Comparison of ENCODE assay signal across 26 cellular contexts in genomic region chr7:44269943-44270493, GRCh38. TPM values are rescaled to one million over a fixed set of nuclear protein-coding genes. Genes with fewer than 3 reads are reported as not detected.
DNase-seq lines count a peak whose midpoint lies in the region; ATAC-seq and TF ChIP-seq lines count a peak whose summit lies in the region.
"Had no signal": no experiment of that assay in that cellular context is flagged by ENCODE, and none has a peak within 500 bp of the region (broad histone marks: within the 10 kb centered on the region; RNA-seq: fewer than 3 reads in every experiment).

No MANE protein-coding gene starts in this region.

- H3K9me3 ChIP-seq in BLaER1 treated with 17β-estradiol and CSF1 and Interleukin-3, amounts not matched to agents 10 nM and 100 nM (replicated peaks in 1 of 11), result no peaks in the 10 kb centered on the region
- H3K9me3 ChIP-seq in heart right ventricle (no peaks in the 10 kb centered on the region), skeletal muscle tissue (ENCODE audit: control insufficient read depth in 3 of 3, low read length in 3 of 3) (no peaks in the 10 kb centered on the region)
- H3K9me3 ChIP-seq: Caco-2, HAP-1, SJSA1 had no signal

- no peaks in the 10 kb centered on the region for H3K27me3 ChIP-seq in BLaER1 treated with 17β-estradiol and CSF1 and Interleukin-3, amounts not matched to agents 10 nM and 100 nM
- H3K27me3 ChIP-seq in heart right ventricle, result no peaks in the 10 kb centered on the region
- H3K27me3 ChIP-seq in skeletal muscle tissue (ENCODE audit: control insufficient read depth in 3 of 3, insufficient read depth in 3 of 3, low read length in 3 of 3), result peaks cover 0 to 3% (median 0%) of the 10 kb centered on the region in 3 donors

- WGBS in heart right ventricle, 2 donors, result 75 to 88% methylated on average over 5 to 7 of the region's 7 CpGs

- TF ChIP-seq CTCF in heart right ventricle (IDR thresholded peaks at IDR 0.05), result no peak

- no peak for DNase-seq in caudate nucleus (lab: John Stamatoyannopoulos, UW)
- DNase-seq in heart right ventricle, result no peak
- no peak for DNase-seq in NCI-H1105 (lab: John Stamatoyannopoulos, UW)
- no peak for DNase-seq in hepatic stellate cell (ENCODE audit: low spot score)
- DNase-seq in islet precursor cell, result no peak
- DNase-seq: AML-193; Caco-2; CD8-positive, alpha-beta T cell; DMS79 treated with DMSO at 0.1 percent for 48 hours; GF-D8; Karpas-422; NCI-H1092; NCI-H146; NCI-H1930; NCI-H2107; NCI-H446; NCI-H524 treated with DMSO at 0.1 percent for 48 hours; NCI-H774 had no signal

- H3K4me3 ChIP-seq in BLaER1 treated with 17β-estradiol and CSF1 and Interleukin-3, amounts not matched to agents 10 nM and 100 nM, result no peak overlapping the region
- H3K4me3 ChIP-seq in heart right ventricle, result no peak overlapping the region
- no peak overlapping the region for H3K4me3 ChIP-seq in skeletal muscle tissue (ENCODE audit: low read length in 3 of 3)
- H3K4me3 ChIP-seq: GM23338, HAP-1, SJSA1 had no signal

- ATAC-seq in heart right ventricle, result peak in 6 of 8 donors; percentile 16 to 48 (median 25)
- ATAC-seq: CD8-positive, alpha-beta T cell; GM23338; HepG2 had no signal

- H3K27ac ChIP-seq in BLaER1 treated with 17β-estradiol and CSF1 and Interleukin-3, amounts not matched to agents 10 nM and 100 nM, result no peak overlapping the region; a peak in 1 of 22 replicates
- H3K27ac ChIP-seq in caudate nucleus (ENCODE audit: low read depth, low read length) (peak overlapping the region; percentile 30), heart right ventricle (peak overlapping the region in 5 of 10 donors; percentile 20 to 39 (median 29)), skeletal muscle tissue (ENCODE audit: low read depth, low read length) (no peak overlapping the region)
- H3K27ac ChIP-seq: C4-2B, SJSA1 had no signal

- peak overlapping the region in 2 of 11 experiments; percentile 24 to 36; a peak in 2 of 22 replicates for H3K9ac ChIP-seq in BLaER1 treated with 17β-estradiol and CSF1 and Interleukin-3, amounts not matched to agents 10 nM and 100 nM
- peak overlapping the region in 2 of 3 donors; percentile 2 to 8 for H3K9ac ChIP-seq in skeletal muscle tissue (ENCODE audit: low read depth in 1 of 3, low read length in 3 of 3)

- H4K20me1 ChIP-seq in BLaER1 treated with 17β-estradiol and CSF1 and Interleukin-3, amounts not matched to agents 10 nM and 100 nM, result peaks cover 0 to 5% (median 0%) of the 10 kb centered on the region in 11 experiments; a peak in 2 of 22 replicates

- peak overlapping the region; percentile 21 to 71 (median 56); a peak in 20 of 22 replicates for H3K4me2 ChIP-seq in BLaER1 treated with 17β-estradiol and CSF1 and Interleukin-3, amounts not matched to agents 10 nM and 100 nM
- H3K4me2 ChIP-seq: GM23338 had no signal

- intact Hi-C loops in heart right ventricle (cut with DNase I), result no loop called here

- no peaks in the 10 kb centered on the region for H3K36me3 ChIP-seq in BLaER1 treated with 17β-estradiol and CSF1 and Interleukin-3, amounts not matched to agents 10 nM and 100 nM
- H3K36me3 ChIP-seq in heart right ventricle (no peaks in the 10 kb centered on the region), skeletal muscle tissue (ENCODE audit: control insufficient read depth in 3 of 3, insufficient read depth in 3 of 3, low read length in 3 of 3) (no peaks in the 10 kb centered on the region)
- H3K36me3 ChIP-seq: HAP-1, SJSA1 had no signal

- H3K4me1 ChIP-seq in BLaER1 treated with 17β-estradiol and CSF1 and Interleukin-3, amounts not matched to agents 10 nM and 100 nM, result peaks cover 14 to 54% (median 32%) of the 10 kb centered on the region in 10 experiments
- H3K4me1 ChIP-seq in heart right ventricle, result peaks cover 0 to 77% (median 28%) of the 10 kb centered on the region in 9 donors
- peaks cover 50 to 91% (median 72%) of the 10 kb centered on the region in 3 donors for H3K4me1 ChIP-seq in skeletal muscle tissue (ENCODE audit: control insufficient read depth in 3 of 3, insufficient read depth in 3 of 3, low read length in 3 of 3)
- H3K4me1 ChIP-seq: Caco-2, HAP-1, SJSA1 had no signal

RNA-seq across cellular contexts. Expression of gene CAMK2B, which starts 55.4 kb away (rescaled TPM):
- 100 to 1,000 TPM in 6 of 10 donors, 10 to 100 TPM in 4; 70.6 to 152 (median 126) TPM for total RNA-seq in heart right ventricle
- polyA plus RNA-seq in heart right ventricle, result 100 to 1,000 TPM in 1 of 2 donors, 10 to 100 TPM in 1; 30.8 to 107 TPM
- 4.7 TPM for total RNA-seq in skeletal muscle tissue
- total RNA-seq: Caco-2; CD8-positive, alpha-beta T cell; GM23338; SJSA1 had no signal
- polyA plus RNA-seq: AG04450, GM23338 had no signal

Comparison
In these comparisons a context has a peak if more than half of its experiments do, and no peak if none do; other contexts are left out.
1. RNA of gene CAMK2B, which starts 55.4 kb away (total RNA-seq): 70.6 to 152 TPM in heart right ventricle; 4.7 TPM in skeletal muscle tissue (single experiment); every median in the first group is over 10 times any median in the second.